ENCODE assay signal across 1 cellular context in genomic region chr10:50473756-50474155, GRCh38.
TF ChIP-seq lines count a peak whose summit lies in the region.

No MANE protein-coding gene starts in this region.

TF ChIP-seq in HepG2, 621 proteins besides CTCF, POLR2A, EP300 and RAD21:
- TF ChIP-seq ZHX1 (CRISPR knock-in tag; IDR thresholded peaks at IDR 0.05; ENCODE audit: low read depth) (no peak), PHB2 (IDR thresholded peaks at IDR 0.05; ENCODE audit: partially characterized antibody) (no peak), ZSCAN25 (CRISPR knock-in tag; IDR thresholded peaks at IDR 0.05) (no peak), ZNF687 (CRISPR knock-in tag; IDR thresholded peaks at IDR 0.05) (no peak), ZNF468 (CRISPR knock-in tag; IDR thresholded peaks at IDR 0.05) (no peak)
TF ChIP-seq in HepG2: peak in this region for 0.
